8 cellular contexts compared by ENCODE assay signal in genomic region chr4:40722576-40723161, GRCh38. TPM values are rescaled to one million over a fixed set of nuclear protein-coding genes. Genes with fewer than 3 reads are reported as not detected.
DNase-seq lines count a peak whose midpoint lies in the region; ATAC-seq and TF ChIP-seq lines count a peak whose summit lies in the region.

No MANE protein-coding gene starts in this region.

- TF ChIP-seq POLR2A in IMR-90 (IDR thresholded peaks at IDR 0.05; ENCODE audit: low read depth, low read length), result no peak

- H2AK5ac ChIP-seq in IMR-90 (ENCODE audit: low read depth, low read length), result no peak overlapping the region

- no peak overlapping the region for H3K4ac ChIP-seq in IMR-90 (ENCODE audit: low read depth, low read length)

- H3K23ac ChIP-seq in IMR-90 (ENCODE audit: low read depth, low read length), result no peak overlapping the region

- DNase-seq in CD4-positive, alpha-beta memory T cell, result peak in 3 of 5 donors; percentile 1 to 34 (median 9)
- DNase-seq in GM20000 (ENCODE audit: low spot score), result peak; percentile 39
- DNase-seq in IMR-90, result no peak
- peak; percentile 88 for DNase-seq in epithelial cell of esophagus (ENCODE audit: low read depth)
- no peak for DNase-seq in upper lobe of right lung
- DNase-seq in SK-N-SH, result no peak

- no peaks in the 10 kb centered on the region for H3K4me1 Mint-ChIP-seq in CD4-positive, alpha-beta memory T cell

- CTCF ChIA-PET in CD4-positive, alpha-beta memory T cell (lab: Charles Lee; ENCODE audit: partially characterized antibody), result no interaction called here
- CTCF ChIA-PET in IMR-90 (lab: Yijun Ruan, JAX) (no interaction called here), SK-N-SH (lab: Yijun Ruan, JAX) (no interaction called here)

- in situ Hi-C loops in IMR-90 (cut with MboI; ENCODE audit: low sequenced_read_pairs), result loop anchor here (25.0 kb wide), 1 partner anchor 90 kb away; no protein-coding TSS in a partner anchor

- H3K56ac ChIP-seq in IMR-90 (ENCODE audit: extremely low read depth, insufficient read depth, low read length), result no peak overlapping the region

- TF ChIP-seq EP300 in SK-N-SH (IDR thresholded peaks at IDR 0.05; ENCODE audit: borderline replicate concordance in 1 of 2, low read depth in 1 of 2, low read length in 1 of 2), result no peak

- H3F3A ChIP-seq in SK-N-SH (replicated peaks; ENCODE audit: insufficient read depth), result no peaks in the 10 kb centered on the region

- no peak overlapping the region for H2BK15ac ChIP-seq in IMR-90 (ENCODE audit: low read depth, low read length)

- peak overlapping the region; percentile 45 for H2AK9ac ChIP-seq in IMR-90 (replicated peaks; ENCODE audit: low read depth, low read length, poor library complexity)

- no peaks in the 10 kb centered on the region for H3K36me3 Mint-ChIP-seq in CD4-positive, alpha-beta memory T cell

- intact Hi-C loops in CD4-positive, alpha-beta memory T cell (cut with micrococcal nuclease), result no loop called here
- intact Hi-C loops in IMR-90 (cut with micrococcal nuclease) (no loop called here), upper lobe of right lung (cut with DNase I) (loop anchor here (10.0 kb wide), 1 partner anchor 278 kb away; no protein-coding TSS in a partner anchor)

- no TSS peak for BruUV-seq in IMR-90 (replicated peaks; lab: Mats Ljungman, UMichigan)

- H3K9ac ChIP-seq in IMR-90 (ENCODE audit: low read depth, low read length) (no peak overlapping the region), SK-N-SH (no peak overlapping the region)

- no peaks in the 10 kb centered on the region for H3K79me2 ChIP-seq in SK-N-SH (ENCODE audit: insufficient read depth)

- no peak overlapping the region for H2BK120ac ChIP-seq in IMR-90 (ENCODE audit: low read depth, low read length)

- peaks cover 0 to 2% of the 10 kb centered on the region in 2 donors for H3K27me3 Mint-ChIP-seq in CD4-positive, alpha-beta memory T cell

- no peak overlapping the region for H3K27ac Mint-ChIP-seq in CD4-positive, alpha-beta memory T cell

- TF ChIP-seq RAD21 in IMR-90 (IDR thresholded peaks at IDR 0.05; ENCODE audit: low read length) (no peak), SK-N-SH (IDR thresholded peaks at IDR 0.05; ENCODE audit: low read length) (no peak)

- H2BK5ac ChIP-seq in IMR-90 (ENCODE audit: low read depth, low read length, poor library complexity, severe bottlenecking), result no peak overlapping the region

- dilution Hi-C loops in IMR-90 (cut with HindIII; ENCODE audit: low sequenced_read_pairs, unreplicated experiment), result no loop called here

- H3K4me3 ChIP-seq in CD4-positive, alpha-beta memory T cell (ENCODE audit: low read length in 2 of 2), result no peak overlapping the region
- H3K4me3 ChIP-seq in IMR-90 (ENCODE audit: insufficient read depth, low read depth, low read length), result no peak overlapping the region
- no peak overlapping the region for H3K4me3 ChIP-seq in epithelial cell of esophagus (ENCODE audit: low read length)
- no peak overlapping the region for H3K4me3 ChIP-seq in upper lobe of right lung
- H3K4me3 ChIP-seq in SK-N-SH (ENCODE audit: low read depth in 2 of 2, low read length in 1 of 2), result no peak overlapping the region

- H4K8ac ChIP-seq in IMR-90 (ENCODE audit: low read depth in 2 of 2, low read length in 2 of 2), result no peak overlapping the region

- H3K9me3 Mint-ChIP-seq in CD4-positive, alpha-beta memory T cell, result no peaks in the 10 kb centered on the region

- H3K36me3 ChIP-seq in CD4-positive, alpha-beta memory T cell (ENCODE audit: insufficient read depth, low read length), result no peaks in the 10 kb centered on the region
- H3K36me3 ChIP-seq in IMR-90 (ENCODE audit: control insufficient read depth, insufficient read depth, low read length) (no peaks in the 10 kb centered on the region), upper lobe of right lung (no peaks in the 10 kb centered on the region), SK-N-SH (replicated peaks in 1 of 2; ENCODE audit: control insufficient read depth in 1 of 2, insufficient read depth in 2 of 2, low read length in 1 of 2) (no peaks in the 10 kb centered on the region)

- H2AFZ ChIP-seq in IMR-90 (replicated peaks; ENCODE audit: low read length, poor library complexity), result no peak overlapping the region
- H2AFZ ChIP-seq in SK-N-SH (ENCODE audit: low read depth), result no peak overlapping the region

- H3K27me3 ChIP-seq in CD4-positive, alpha-beta memory T cell (ENCODE audit: insufficient read depth, low read length), result no peaks in the 10 kb centered on the region
- H3K27me3 ChIP-seq in IMR-90 (ENCODE audit: control insufficient read depth, insufficient read depth, low read length) (peaks cover 4% of the 10 kb centered on the region; the same call in 1 of the 2 replicates), upper lobe of right lung (no peaks in the 10 kb centered on the region), SK-N-SH (ENCODE audit: insufficient read depth) (no peaks in the 10 kb centered on the region)

- H2BK20ac ChIP-seq in IMR-90 (ENCODE audit: low read depth, low read length), result no peak overlapping the region

- H3K9me1 ChIP-seq in IMR-90 (ENCODE audit: insufficient read depth, low read length), result no peaks in the 10 kb centered on the region

- no peaks in the 10 kb centered on the region for H3K9me3 ChIP-seq in CD4-positive, alpha-beta memory T cell (ENCODE audit: control insufficient read depth in 1 of 2, low read length in 2 of 2)
- H3K9me3 ChIP-seq in IMR-90 (ENCODE audit: control insufficient read depth, insufficient read depth, low read length) (no peaks in the 10 kb centered on the region), upper lobe of right lung (no peaks in the 10 kb centered on the region), SK-N-SH (no peaks in the 10 kb centered on the region)

- no peak overlapping the region for H3K27ac ChIP-seq in CD4-positive, alpha-beta memory T cell (ENCODE audit: low read depth, low read length)
- H3K27ac ChIP-seq in IMR-90 (ENCODE audit: insufficient read depth, low read length), result no peak overlapping the region
- peak overlapping the region; percentile 25 for H3K27ac ChIP-seq in upper lobe of right lung
- H3K27ac ChIP-seq in SK-N-SH (ENCODE audit: low read depth in 2 of 2, low read length in 1 of 2), result no peak overlapping the region

- H3K4me2 ChIP-seq in IMR-90 (ENCODE audit: low read depth, low read length) (no peak overlapping the region), SK-N-SH (no peak overlapping the region)

- no peak overlapping the region for H3K18ac ChIP-seq in IMR-90 (ENCODE audit: low read depth, low read length)

- H3K4me1 ChIP-seq in CD4-positive, alpha-beta memory T cell (ENCODE audit: insufficient read depth, low read length), result peaks cover 12% of the 10 kb centered on the region
- H3K4me1 ChIP-seq in IMR-90 (ENCODE audit: control insufficient read depth, insufficient read depth, low read length) (peaks cover 2% of the 10 kb centered on the region; the same call in 1 of the 2 replicates), upper lobe of right lung (peaks cover 7% of the 10 kb centered on the region), SK-N-SH (ENCODE audit: control insufficient read depth in 1 of 2, insufficient read depth in 2 of 2, low read depth in 1 of 2, low read length in 1 of 2) (no peaks in the 10 kb centered on the region)

- H3K9me2 ChIP-seq in SK-N-SH, result no peaks in the 10 kb centered on the region

- no peaks in the 10 kb centered on the region for H4K20me1 ChIP-seq in IMR-90 (ENCODE audit: insufficient read depth, low read length)
- no peaks in the 10 kb centered on the region for H4K20me1 ChIP-seq in SK-N-SH (ENCODE audit: insufficient read depth)

- H4K5ac ChIP-seq in IMR-90 (ENCODE audit: low read depth, low read length), result no peak overlapping the region

- H3K79me1 ChIP-seq in IMR-90 (ENCODE audit: low read depth in 1 of 2, low read length in 2 of 2), result no peaks in the 10 kb centered on the region

- 33% methylated on average over 4 of the region's 5 CpGs; no CpG with 5 or more reads in 1 of the 2 experiments for WGBS in IMR-90 (ENCODE audit: extremely low coverage in 2 of 2, insufficient read length in 1 of 2), 2 experiments
- WGBS in SK-N-SH (ENCODE audit: low lambda C conversion rate), result 89% methylated on average over 5 of the region's 5 CpGs

- H3K14ac ChIP-seq in IMR-90 (replicated peaks; ENCODE audit: low read depth, low read length), result peak overlapping the region; percentile 63

- H3K4me3 Mint-ChIP-seq in CD4-positive, alpha-beta memory T cell, result no peak overlapping the region

- POLR2A ChIA-PET in CD4-positive, alpha-beta memory T cell (lab: Charles Lee; ENCODE audit: partially characterized antibody), result no interaction called here
- POLR2A ChIA-PET in IMR-90 (lab: Charles Lee; ENCODE audit: unreplicated experiment) (no interaction called here), SK-N-SH (lab: Yijun Ruan, JAX) (no interaction called here)

- TF ChIP-seq CTCF in GM20000 (IDR thresholded peaks at IDR 0.05; ENCODE audit: extremely low read depth, missing control alignments), result no peak
- no peak for TF ChIP-seq CTCF in IMR-90 (conservative IDR thresholded peaks at IDR 0.05; ENCODE audit: low read depth, low read length)
- no peak for TF ChIP-seq CTCF in epithelial cell of esophagus (IDR thresholded peaks at IDR 0.05; ENCODE audit: insufficient read depth, low read depth, low read length, missing control alignments)
- no peak for TF ChIP-seq CTCF in upper lobe of right lung (IDR thresholded peaks at IDR 0.05)
- no peak for TF ChIP-seq CTCF in SK-N-SH (IDR thresholded peaks at IDR 0.05)

- no peak overlapping the region for H4K91ac ChIP-seq in IMR-90 (ENCODE audit: insufficient read depth, low read depth, low read length)

- no peak for ATAC-seq in IMR-90 (ENCODE audit: low read depth)
- peak; percentile 80 for ATAC-seq in upper lobe of right lung
- no peak for ATAC-seq in HG02852 (IDR thresholded peaks at IDR 0.05; ENCODE audit: unreplicated experiment)
- ATAC-seq in GM19467 (IDR thresholded peaks at IDR 0.05; ENCODE audit: unreplicated experiment), result no peak

TF ChIP-seq in SK-N-SH, 30 proteins besides CTCF, POLR2A, EP300 and RAD21 (continues in another document):
- no peak for TF ChIP-seq GABPA (IDR thresholded peaks at IDR 0.05; ENCODE audit: low read depth)
- TF ChIP-seq MEF2A (IDR thresholded peaks at IDR 0.05; ENCODE audit: borderline replicate concordance, low read depth), result no peak
- TF ChIP-seq MAX (IDR thresholded peaks at IDR 0.05; ENCODE audit: low read depth), result no peak
- no peak for TF ChIP-seq SIN3A (IDR thresholded peaks at IDR 0.05; ENCODE audit: borderline replicate concordance, low read depth, low read length)
- no peak for TF ChIP-seq GATA2 (CRISPR knock-in tag; IDR thresholded peaks at IDR 0.05)

RNA-seq across cellular contexts. Expression of gene NSUN7, which starts 27.1 kb away (rescaled TPM):
- not detected for total RNA-seq in CD4-positive, alpha-beta memory T cell
- polyA plus RNA-seq in CD4-positive, alpha-beta memory T cell, result not detected
- not detected in 2 replicates for total RNA-seq in IMR-90 (2012; rRNA removed)
- polyA plus RNA-seq in IMR-90 (2012; rRNA removed), result not detected in 2 replicates
- polyA plus RNA-seq in IMR-90 (2012; cell fraction: cytosol; rRNA removed), result not detected in 2 replicates
- not detected in 2 replicates for polyA plus RNA-seq in IMR-90 (2012; cell fraction: nucleus; rRNA removed; ENCODE audit: low replicate concordance)
- 5.7 TPM for total RNA-seq in upper lobe of right lung
- polyA plus RNA-seq in SK-N-SH (2012; rRNA removed), result 0.21 and 0.28 TPM in 2 replicates
- polyA plus RNA-seq in SK-N-SH (2012; cell fraction: cytosol; rRNA removed), result 0.36 and 0.37 TPM in 2 replicates
- polyA plus RNA-seq in SK-N-SH (2012; cell fraction: nucleus; rRNA removed), result 0.55 and 0.57 TPM in 2 replicates

Comparison
In these comparisons a context has a peak if more than half of its experiments do, and no peak if none do; other contexts are left out.
1. DNase-seq: peak in CD4-positive, alpha-beta memory T cell (3 of 5), GM20000 (single experiment) and epithelial cell of esophagus (single experiment); none in IMR-90 (single experiment), upper lobe of right lung (single experiment) and SK-N-SH (single experiment).